Comparison of ENCODE assay signal across 10 cellular contexts in genomic region chr17:50920891-50921595, GRCh38. TPM values are rescaled to one million over a fixed set of nuclear protein-coding genes. Genes with fewer than 3 reads are reported as not detected.
DNase-seq lines count a peak whose midpoint lies in the region; ATAC-seq lines count a peak whose summit lies in the region.
"Had no signal": no experiment of that assay in that cellular context is flagged by ENCODE, and none has a peak within 500 bp of the region (broad histone marks: within the 10 kb centered on the region; RNA-seq: fewer than 3 reads in every experiment).

No MANE protein-coding gene starts in this region.

- peaks cover 0 to 2% (median 0%) of the 10 kb centered on the region in 11 donors for H3K9me3 Mint-ChIP-seq in naive thymus-derived CD4-positive, alpha-beta T cell

- H3K27me3 ChIP-seq in naive thymus-derived CD4-positive, alpha-beta T cell (ENCODE audit: control insufficient read depth in 2 of 2, insufficient read depth in 2 of 2, low read length in 2 of 2), result no peaks in the 10 kb centered on the region

- intact Hi-C loops in naive thymus-derived CD4-positive, alpha-beta T cell (cut with micrococcal nuclease), result loop anchor here in 1 of 2 donors (1.0 kb wide), 1 partner anchor 10 kb away; no protein-coding TSS in a partner anchor

- CTCF ChIA-PET in naive thymus-derived CD4-positive, alpha-beta T cell (lab: Charles Lee), result interaction anchor here (1.1 kb wide), 1 partner anchor 10 kb away, joined by 3 read pairs; no protein-coding TSS in a partner anchor

- H3K36me3 Mint-ChIP-seq in naive thymus-derived CD4-positive, alpha-beta T cell, result no peaks in the 10 kb centered on the region

- DNase-seq in CD1c-positive myeloid dendritic cell (ENCODE audit: extremely low spot score), result peak; percentile 29
- peak; percentile 59 for DNase-seq in HuH-7 (ENCODE audit: low spot score)
- DNase-seq in naive thymus-derived CD4-positive, alpha-beta T cell, result no peak
- DNase-seq in OCI-M1 (lab: John Stamatoyannopoulos, UW), result no peak
- DNase-seq: NCI-H526; stimulated activated CD8-positive, alpha-beta memory T cell treated with anti-CD3 and anti-CD28 coated beads, Interleukin-4, amount 100 ng/mL, for 48 hours had no signal

- H3K9me3 ChIP-seq in naive thymus-derived CD4-positive, alpha-beta T cell (ENCODE audit: control insufficient read depth in 2 of 3, low read length in 3 of 3), result no peaks in the 10 kb centered on the region

- peak overlapping the region in 6 of 10 donors; percentile 3 to 44 (median 20) for H3K4me3 Mint-ChIP-seq in naive thymus-derived CD4-positive, alpha-beta T cell

- H3K4me3 ChIP-seq in naive thymus-derived CD4-positive, alpha-beta T cell (ENCODE audit: low read length), result no peak overlapping the region

- no peak for ATAC-seq in naive thymus-derived CD4-positive, alpha-beta T cell
- ATAC-seq in GM18867 (IDR thresholded peaks at IDR 0.05; ENCODE audit: unreplicated experiment) (no peak), HG03039 (IDR thresholded peaks at IDR 0.05; ENCODE audit: unreplicated experiment) (no peak), GM21526 (IDR thresholded peaks at IDR 0.05; ENCODE audit: low FRiP score, unreplicated experiment) (no peak)

- peak overlapping the region; percentile 47 for H3K27ac ChIP-seq in cingulate gyrus (ENCODE audit: low read depth, low read length)
- H3K27ac ChIP-seq in naive thymus-derived CD4-positive, alpha-beta T cell (ENCODE audit: low read depth, low read length), result no peak overlapping the region

- POLR2A ChIA-PET in naive thymus-derived CD4-positive, alpha-beta T cell (lab: Charles Lee), result interaction anchor here (0.8 to 34.4 kb wide), 6 partner anchors 10 to 569 kb away, joined by 3 to 828 read pairs (median 44); partner anchors contain the start of gene TOB1

- peaks cover 25 to 52% (median 42%) of the 10 kb centered on the region in 7 donors for H3K4me1 Mint-ChIP-seq in naive thymus-derived CD4-positive, alpha-beta T cell

- H3K27ac Mint-ChIP-seq in naive thymus-derived CD4-positive, alpha-beta T cell, result peak overlapping the region; percentile 59 to 98 (median 77)

- H3K36me3 ChIP-seq in naive thymus-derived CD4-positive, alpha-beta T cell (ENCODE audit: control insufficient read depth in 2 of 3, insufficient read depth in 3 of 3, low read length in 3 of 3), result no peaks in the 10 kb centered on the region

- peaks cover 0 to 9% (median 0%) of the 10 kb centered on the region in 5 donors for H3K27me3 Mint-ChIP-seq in naive thymus-derived CD4-positive, alpha-beta T cell

- peaks cover 22 to 38% of the 10 kb centered on the region in 2 donors for H3K4me1 ChIP-seq in naive thymus-derived CD4-positive, alpha-beta T cell (ENCODE audit: control insufficient read depth in 2 of 2, insufficient read depth in 2 of 2, low read length in 2 of 2)

RNA-seq across cellular contexts. Expression of gene TOB1, which starts 54.9 kb away (rescaled TPM):
- 100 to 1,000 TPM in 4 of 5 experiments, 10 to 100 TPM in 1; 51.5 to 261 (median 131) TPM for total RNA-seq in naive thymus-derived CD4-positive, alpha-beta T cell
- 10 to 100 TPM; 27.9 to 33.7 TPM for polyA plus RNA-seq in naive thymus-derived CD4-positive, alpha-beta T cell

Comparison
In these comparisons a context has a peak if more than half of its experiments do, and no peak if none do; other contexts are left out.
1. DNase-seq: peak in CD1c-positive myeloid dendritic cell (single experiment) and HuH-7 (single experiment); none in naive thymus-derived CD4-positive, alpha-beta T cell (0 of 9) and OCI-M1 (single experiment).